In the genomic region with DNA sequence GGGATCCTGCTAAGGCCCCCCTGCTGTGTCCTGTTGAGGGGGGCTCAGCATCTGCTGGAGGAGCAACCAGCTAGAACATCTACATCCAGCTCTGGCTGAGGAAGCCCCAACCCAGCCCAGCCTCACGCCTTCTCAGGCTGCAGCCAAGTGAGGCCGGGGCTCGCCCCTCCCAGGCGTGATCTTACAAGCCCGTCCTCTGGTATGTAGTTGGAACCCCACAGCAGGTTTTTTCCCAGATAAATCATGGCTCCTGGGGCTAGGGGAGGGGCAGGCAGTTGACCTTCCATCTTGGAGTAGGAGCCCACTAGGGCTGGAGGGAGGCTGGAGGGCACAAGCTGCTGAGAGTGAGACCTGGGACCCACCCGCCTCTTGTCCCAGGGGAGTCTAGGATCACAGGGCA, we compare ENCODE assay signal across 24 cellular contexts. TPM values are rescaled to one million over a fixed set of nuclear protein-coding genes. Genes with fewer than 3 reads are reported as not detected.
DNase-seq lines count a peak whose midpoint lies in the region; ATAC-seq, FAIRE-seq and TF ChIP-seq lines count a peak whose summit lies in the region.
"Had no signal": no experiment of that assay in that cellular context is flagged by ENCODE, and none has a peak within 500 bp of the region (broad histone marks: within the 10 kb centered on the region; RNA-seq: fewer than 3 reads in every experiment).

No MANE protein-coding gene starts in this region.

- H3K9me3 ChIP-seq in right cardiac atrium (ENCODE audit: control insufficient read depth, low read length) = no peaks in the 10 kb centered on the region
- peaks cover 14% of the 10 kb centered on the region for H3K9me3 ChIP-seq in left ventricle myocardium inferior (replicated peaks)
- no peaks in the 10 kb centered on the region for H3K9me3 ChIP-seq in pancreas
- H3K9me3 ChIP-seq in kidney (ENCODE audit: control insufficient read depth in 1 of 2, low read length in 2 of 2) = no peaks in the 10 kb centered on the region
- peaks cover 0 to 17% (median 10%) of the 10 kb centered on the region in 8 donors for H3K9me3 ChIP-seq in spleen

- no peak overlapping the region for H3K9ac ChIP-seq in kidney (ENCODE audit: low read length in 2 of 2)

- H3K4me1 Mint-ChIP-seq in natural killer cell = peaks cover 11 to 18% of the 10 kb centered on the region in 2 donors

- H3K36me3 Mint-ChIP-seq in natural killer cell = no peaks in the 10 kb centered on the region

- intact Hi-C loops in right cardiac atrium (cut with DNase I) (no loop called here), left ventricle myocardium inferior (cut with micrococcal nuclease) (no loop called here), pancreas (cut with DNase I) (no loop called here), kidney (cut with DNase I) (no loop called here), natural killer cell (cut with micrococcal nuclease) (no loop called here), spleen (cut with DNase I; ENCODE audit: low total_unique reads) (no loop called here)

- H3K36me3 ChIP-seq in left ventricle myocardium inferior (no peaks in the 10 kb centered on the region), pancreas (no peaks in the 10 kb centered on the region), kidney (ENCODE audit: control insufficient read depth in 1 of 2, insufficient read depth in 2 of 2, low read length in 2 of 2) (no peaks in the 10 kb centered on the region), spleen (peaks cover 0 to 14% (median 0%) of the 10 kb centered on the region in 6 donors)

- H3K9me3 Mint-ChIP-seq in natural killer cell = peaks cover 0 to 4% of the 10 kb centered on the region in 2 donors

- H3K27me3 Mint-ChIP-seq in natural killer cell (ENCODE audit: low read depth in 2 of 2) = peaks cover 0 to 2% of the 10 kb centered on the region in 2 donors
- H3K27me3 Mint-ChIP-seq: IgD-negative memory B cell had no signal

- peak overlapping the region; percentile 63 for H3K27ac ChIP-seq in right cardiac atrium (ENCODE audit: low read length)
- H3K27ac ChIP-seq in left ventricle myocardium inferior (replicated peaks) = no peak overlapping the region
- peak overlapping the region in 3 of 4 donors; percentile 18 to 75 (median 69) for H3K27ac ChIP-seq in pancreas
- H3K27ac ChIP-seq in kidney (ENCODE audit: low read depth in 2 of 2, low read length in 2 of 2) = no peak overlapping the region
- no peak overlapping the region for H3K27ac ChIP-seq in spleen
- H3K27ac ChIP-seq: BLaER1 treated with 17β-estradiol and CSF1 and Interleukin-3, amounts not matched to agents 10 nM and 100 nM; HL-60 had no signal

- TF ChIP-seq POLR2A in spleen (IDR thresholded peaks at IDR 0.05) = no peak

- H3K27me3 ChIP-seq in right cardiac atrium (ENCODE audit: control insufficient read depth, insufficient read depth) (no peaks in the 10 kb centered on the region), left ventricle myocardium inferior (ENCODE audit: low read depth) (no peaks in the 10 kb centered on the region), pancreas (no peaks in the 10 kb centered on the region), spleen (replicated peaks in 1 of 7) (peaks cover 0 to 15% (median 0%) of the 10 kb centered on the region in 7 donors)

- no peak for ATAC-seq in right cardiac atrium
- ATAC-seq in esophagus mucosa = peak; percentile 22
- no peak for ATAC-seq in pancreas
- ATAC-seq in natural killer cell = no peak
- ATAC-seq: GM23338 had no signal

- peak in 1 of 3 donors; percentile 37 for DNase-seq in right cardiac atrium
- no peak for DNase-seq in left ventricle myocardium inferior
- DNase-seq in pancreas = peak in 1 of 6 donors; percentile 40
- DNase-seq in HCEC 1CT = no peak
- no peak for DNase-seq in kidney
- no peak for DNase-seq in natural killer cell
- DNase-seq in spleen = no peak
- DNase-seq: DMS 273 treated with DMSO at 0.1 percent for 48 hours; GF-D8; NCI-H1105 treated with DMSO at 0.1 percent for 48 hours; NCI-H1694 treated with DMSO at 0.1 percent for 48 hours; NCI-H345; NK-92 treated with Interleukin-12 subunit alpha and Interleukin-12 subunit beta, amount 100 ng/mL, for 24 hours had no signal

- 77% methylated on average over 6 of the region's 6 CpGs for WGBS in right cardiac atrium
- WGBS in pancreas, 2 donors = 79% methylated on average over 5 to 6 of the region's 6 CpGs
- 89 to 96% (median 95%) methylated on average over 5 to 6 of the region's 6 CpGs for WGBS in spleen, 5 donors

- H3K4me1 ChIP-seq in right cardiac atrium (ENCODE audit: control insufficient read depth, insufficient read depth, low read length) = no peaks in the 10 kb centered on the region
- peaks cover 13% of the 10 kb centered on the region for H3K4me1 ChIP-seq in left ventricle myocardium inferior
- peaks cover 0 to 14% (median 4%) of the 10 kb centered on the region in 3 donors for H3K4me1 ChIP-seq in pancreas
- peaks cover 0 to 8% of the 10 kb centered on the region in 2 donors for H3K4me1 ChIP-seq in kidney (ENCODE audit: control insufficient read depth in 1 of 2, insufficient read depth in 1 of 2, low read depth in 1 of 2, low read length in 2 of 2)
- peaks cover 6 to 45% (median 29%) of the 10 kb centered on the region in 6 donors for H3K4me1 ChIP-seq in spleen

- FAIRE-seq in pancreas (lab: Jason Lieb, UNC) (no peak), kidney (lab: Jason Lieb, UNC) (no peak)
- FAIRE-seq: A204.1, GM12891 had no signal

- no peak for TF ChIP-seq CTCF in left ventricle myocardium inferior (IDR thresholded peaks at IDR 0.05; ENCODE audit: borderline replicate concordance)
- no peak for TF ChIP-seq CTCF in pancreas (IDR thresholded peaks at IDR 0.05)
- no peak for TF ChIP-seq CTCF in kidney (IDR thresholded peaks at IDR 0.05; ENCODE audit: borderline replicate concordance, extremely low read depth, insufficient read depth)
- no peak for TF ChIP-seq CTCF in natural killer cell (IDR thresholded peaks at IDR 0.05)
- TF ChIP-seq CTCF in spleen (IDR thresholded peaks at IDR 0.05 in 8 of 11, conservative IDR thresholded peaks at IDR 0.05 in 3 of 11) = no peak

- H3K27ac Mint-ChIP-seq in natural killer cell = no peak overlapping the region
- H3K27ac Mint-ChIP-seq: GM23338, IgD-negative memory B cell had no signal

- no peak overlapping the region for H3K4me3 ChIP-seq in right cardiac atrium (ENCODE audit: low read length)
- H3K4me3 ChIP-seq in left ventricle myocardium inferior = no peak overlapping the region
- H3K4me3 ChIP-seq in pancreas = no peak overlapping the region
- H3K4me3 ChIP-seq in kidney (ENCODE audit: low read length in 2 of 2) = no peak overlapping the region
- H3K4me3 ChIP-seq in spleen = no peak overlapping the region
- H3K4me3 ChIP-seq: BLaER1 treated with 17β-estradiol and CSF1 and Interleukin-3, amounts not matched to agents 10 nM and 100 nM; GM23338 had no signal

- no peak overlapping the region for H3K4me3 Mint-ChIP-seq in natural killer cell
- H3K4me3 Mint-ChIP-seq: GM23338, IgD-negative memory B cell had no signal

RNA-seq across cellular contexts. Expression of gene FAM83G, which starts 4.7 kb away (rescaled TPM):
- total RNA-seq in right cardiac atrium = 10 to 100 TPM; 27.7 to 40.2 (median 30.3) TPM
- polyA plus RNA-seq in right cardiac atrium = 18.7 TPM
- 2.2 TPM for total RNA-seq in left ventricle myocardium inferior
- total RNA-seq in esophagus mucosa = 47.0 TPM
- 10 to 100 TPM in 2 of 6 donors, 1 to 10 TPM in 4; 5.6 to 10.8 (median 7.5) TPM for total RNA-seq in pancreas
- polyA plus RNA-seq in pancreas = 10 to 100 TPM; 10.4 to 12.9 TPM
- 8.0 TPM for total RNA-seq in kidney
- polyA plus RNA-seq in kidney (ENCODE audit: insufficient read depth, low read depth, low replicate concordance) = 4.9 TPM
- 1 to 10 TPM; 3.8 to 6.5 (median 4.3) TPM for total RNA-seq in natural killer cell
- 1 to 10 TPM; 2.6 to 5.4 (median 4.8) TPM for total RNA-seq in spleen
- 1 to 10 TPM; 1.3 to 3.9 (median 1.9) TPM for polyA plus RNA-seq in spleen

RNA-seq across cellular contexts. Expression of gene GRAP, which starts 46.8 kb away (rescaled TPM):
- total RNA-seq in right cardiac atrium (1 to 10 TPM; 2.8 to 4.1 (median 3.6) TPM), left ventricle myocardium inferior (1.7 TPM), esophagus mucosa (1.00 TPM), pancreas (1 to 10 TPM in 2 of 6 donors, under 1 TPM in 4; 0.38 to 1.5 (median 0.56) TPM), kidney (8.4 TPM), natural killer cell (10 to 100 TPM in 1 of 3 donors, 1 to 10 TPM in 2; 5.6 to 11.3 (median 7.1) TPM), spleen (10 to 100 TPM; 36.2 to 67.2 (median 43.8) TPM)
- polyA plus RNA-seq in right cardiac atrium (2.3 TPM), pancreas (1 to 10 TPM; 1.5 to 2.3 TPM), kidney (ENCODE audit: insufficient read depth, low read depth, low replicate concordance) (7.0 TPM), spleen (100 to 1,000 TPM in 2 of 3 donors, 10 to 100 TPM in 1; 77.0 to 114 (median 106) TPM)
- total RNA-seq: Daoy, LHCN-M2, RPMI7951 had no signal
- polyA plus RNA-seq: GM23338 had no signal

RNA-seq across cellular contexts. Expression of gene SLC5A10, which starts 47.9 kb away (rescaled TPM):
- total RNA-seq in right cardiac atrium = 1 to 10 TPM in 2 of 4 donors, under 1 TPM in 2; 0.17 to 2.3 (median 1.3) TPM
- 0.61 TPM for polyA plus RNA-seq in right cardiac atrium
- not detected for total RNA-seq in left ventricle myocardium inferior
- total RNA-seq in esophagus mucosa = 0.64 TPM
- total RNA-seq in pancreas = not detected
- under 1 TPM in 1 of 2 donors, not detected in 1; 0.02 TPM for polyA plus RNA-seq in pancreas
- 9.7 TPM for total RNA-seq in kidney
- polyA plus RNA-seq in kidney (ENCODE audit: insufficient read depth, low read depth, low replicate concordance) = 16.5 TPM
- under 1 TPM in 1 of 3 donors, not detected in 2; 0.28 TPM for total RNA-seq in natural killer cell
- total RNA-seq in spleen = under 1 TPM in 2 of 7 donors, not detected in 5; 0.17 to 0.28 TPM
- polyA plus RNA-seq in spleen = 1 to 10 TPM; 1.5 to 2.1 (median 1.9) TPM
- total RNA-seq: LHCN-M2, OCI-LY7, RPMI7951 had no signal
- polyA plus RNA-seq: GM23338 had no signal

Comparison
In these comparisons a context has a peak if more than half of its experiments do, and no peak if none do; other contexts are left out.
1. H3K27ac ChIP-seq: peak in right cardiac atrium (single experiment) and pancreas (3 of 4); none in left ventricle myocardium inferior (single experiment), kidney (0 of 2) and spleen (0 of 8).